In the genomic region with DNA sequence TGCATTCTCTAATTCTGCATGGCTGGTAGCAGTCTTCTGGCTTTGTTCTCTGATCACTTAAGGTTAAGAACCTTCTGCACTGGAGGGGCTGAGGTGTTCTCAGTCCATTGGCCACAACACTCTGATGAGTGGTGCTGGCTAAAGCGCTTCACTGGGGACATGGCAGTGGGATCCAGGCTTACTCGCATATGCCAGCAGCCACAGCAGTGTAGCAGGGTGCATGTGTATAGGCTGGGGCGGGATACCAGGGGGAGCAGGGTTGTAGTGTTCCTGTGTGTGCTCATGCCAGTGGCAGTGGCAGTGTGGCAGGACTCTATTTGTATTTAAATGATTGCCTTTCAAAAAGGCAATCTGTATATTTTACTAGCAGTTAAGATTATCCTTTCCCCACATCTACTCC, we compare ENCODE assay signal across 39 cellular contexts. TPM values are rescaled to one million over a fixed set of nuclear protein-coding genes. Genes with fewer than 3 reads are reported as not detected.
"Had no signal": no experiment of that assay in that cellular context is flagged by ENCODE, and none has a peak within 500 bp of the region (broad histone marks: within the 10 kb centered on the region; RNA-seq: fewer than 3 reads in every experiment).

No MANE protein-coding gene starts in this region.

- H3K36me3 Mint-ChIP-seq: activated CD8-positive, alpha-beta memory T cell treated with anti-CD3 and anti-CD28 coated beads, Interleukin-2, amount 10 ng/mL, durations not matched to agents 7 days and 5 days; activated naive CD4-positive, alpha-beta T cell treated with anti-CD3 and anti-CD28 coated beads, Interleukin-2, amount 10 ng/mL, durations not matched to agents 7 days and 5 days; activated naive CD8-positive, alpha-beta T cell treated with anti-CD3 and anti-CD28 coated beads, Interleukin-2, amount 10 ng/mL, durations not matched to agents 7 days and 5 days; brain; T-cell had no signal

- ATAC-seq: activated CD4-positive, alpha-beta T cell treated with anti-CD3 and anti-CD28 coated beads for 36 hours; activated CD4-positive, CD25-positive, alpha-beta regulatory T cell treated with anti-CD3 and anti-CD28 coated beads, Interleukin-2, amount 50 U/mL, for 24 hours; activated CD8-positive, alpha-beta memory T cell treated with anti-CD3 and anti-CD28 coated beads, Interleukin-2, amount 10 ng/mL, durations not matched to agents 7 days and 5 days; activated CD8-positive, alpha-beta T cell treated with anti-CD3 and anti-CD28 coated beads, Interleukin-2, amount 10 ng/mL, durations not matched to agents 7 days and 5 days; activated naive CD8-positive, alpha-beta T cell treated with anti-CD3 and anti-CD28 coated beads, Interleukin-2, amount 50 U/mL, for 24 hours; T-cell had no signal

- H3K9me3 Mint-ChIP-seq: activated CD4-positive, alpha-beta memory T cell treated with anti-CD3 and anti-CD28 coated beads, Interleukin-2, amount 10 ng/mL, durations not matched to agents 7 days and 5 days; activated naive CD4-positive, alpha-beta T cell treated with anti-CD3 and anti-CD28 coated beads, Interleukin-2, amount 10 ng/mL, durations not matched to agents 7 days and 5 days; activated naive CD8-positive, alpha-beta T cell treated with anti-CD3 and anti-CD28 coated beads, Interleukin-2, amount 10 ng/mL, durations not matched to agents 7 days and 5 days; activated T-cell treated with anti-CD3 and anti-CD28 coated beads, Interleukin-2, amount 50 U/mL, for 24 hours; activated T-helper 2 cell treated with anti-CD3 and anti-CD28 coated beads, Interferon-gamma antibody, Interleukin-2, Interleukin-4, amounts not matched to agents 10 μg/mL and 5 μg/mL and 100 μg/mL, durations not matched to agents 14 hours and 24 hours and 36 hours; central memory CD8-positive, alpha-beta T cell; T-helper 2 cell treated with Interferon-gamma antibody and Interleukin-4, amounts not matched to agents 5 μg/mL and 100 μg/mL, for 36 hours had no signal

- H3K27ac Mint-ChIP-seq: activated CD4-positive, alpha-beta memory T cell treated with anti-CD3 and anti-CD28 coated beads, Interleukin-2, amount 10 ng/mL, durations not matched to agents 7 days and 5 days; activated CD4-positive, alpha-beta T cell treated with anti-CD3 and anti-CD28 coated beads for 36 hours; activated CD4-positive, alpha-beta T cell treated with anti-CD3 and anti-CD28 coated beads, Interleukin-2, amount 10 ng/mL, durations not matched to agents 7 days and 5 days; activated CD8-positive, alpha-beta memory T cell treated with anti-CD3 and anti-CD28 coated beads, Interleukin-2, amount 10 ng/mL, durations not matched to agents 7 days and 5 days; activated CD8-positive, alpha-beta T cell treated with anti-CD3 and anti-CD28 coated beads, Interleukin-2, amount 10 ng/mL, durations not matched to agents 7 days and 5 days; activated naive CD4-positive, alpha-beta T cell treated with anti-CD3 and anti-CD28 coated beads, Interleukin-2, amount 10 ng/mL, durations not matched to agents 7 days and 5 days; activated naive CD4-positive, alpha-beta T cell treated with anti-CD3 and anti-CD28 coated beads, Interleukin-2, amount 50 U/mL, for 24 hours; activated naive CD8-positive, alpha-beta T cell; activated naive CD8-positive, alpha-beta T cell treated with anti-CD3 and anti-CD28 coated beads, Interleukin-2, amount 10 ng/mL, durations not matched to agents 7 days and 5 days; activated naive CD8-positive, alpha-beta T cell treated with anti-CD3 and anti-CD28 coated beads, Interleukin-2, amount 50 U/mL, for 24 hours; activated T-cell treated with anti-CD3 and anti-CD28 coated beads, Interleukin-2, amount 50 U/mL, for 24 hours; activated T-helper 2 cell treated with anti-CD3 and anti-CD28 coated beads, Interferon-gamma antibody, Interleukin-2, Interleukin-4, amounts not matched to agents 10 μg/mL and 5 μg/mL and 100 μg/mL, durations not matched to agents 14 hours and 24 hours and 36 hours; brain; T-cell; T-helper 2 cell treated with Interferon-gamma antibody and Interleukin-4, amounts not matched to agents 5 μg/mL and 100 μg/mL, for 36 hours had no signal

- H3K36me3 ChIP-seq: ascending aorta, cardiac muscle cell had no signal

- DNase-seq: activated CD4-positive, alpha-beta memory T cell treated with anti-CD3 and anti-CD28 coated beads, Interleukin-2, amount 10 ng/mL, durations not matched to agents 7 days and 5 days; activated CD4-positive, alpha-beta T cell treated with anti-CD3 and anti-CD28 coated beads for 1 hour; activated CD4-positive, alpha-beta T cell treated with anti-CD3 and anti-CD28 coated beads for 36 hours; activated CD4-positive, alpha-beta T cell treated with anti-CD3 and anti-CD28 coated beads for 48 hours; activated CD4-positive, alpha-beta T cell treated with anti-CD3 and anti-CD28 coated beads, Interleukin-2, amount 10 ng/mL, durations not matched to agents 7 days and 5 days; activated CD4-positive, alpha-beta T cell treated with anti-CD3 and anti-CD28 coated beads, Interleukin-2, amount 50 U/mL, for 48 hours; activated CD4-positive, CD25-positive, alpha-beta regulatory T cell; activated CD8-positive, alpha-beta memory T cell treated with anti-CD3 and anti-CD28 coated beads for 24 hours; activated CD8-positive, alpha-beta memory T cell treated with anti-CD3 and anti-CD28 coated beads, Interleukin-2, amount 10 ng/mL, durations not matched to agents 7 days and 5 days; activated CD8-positive, alpha-beta memory T cell treated with anti-CD3 and anti-CD28 coated beads, Interleukin-2, amount 50 U/mL, for 48 hours; activated CD8-positive, alpha-beta T cell treated with anti-CD3 and anti-CD28 coated beads, Interleukin-2, amount 10 ng/mL, durations not matched to agents 7 days and 5 days; activated effector memory CD4-positive, alpha-beta T cell treated with Interleukin-2 at 50 U/mL for 16 hours; activated gamma-delta T cell; activated naive CD4-positive, alpha-beta T cell treated with anti-CD3 and anti-CD28 coated beads, Interleukin-2, amount 10 ng/mL, durations not matched to agents 7 days and 5 days; activated naive CD4-positive, alpha-beta T cell treated with Interleukin-2 at 50 U/mL for 16 hours; activated naive CD8-positive, alpha-beta T cell treated with anti-CD3 and anti-CD28 coated beads, Interleukin-2, amount 10 ng/mL, durations not matched to agents 7 days and 5 days; activated naive CD8-positive, alpha-beta T cell treated with anti-CD3 and anti-CD28 coated beads, Interleukin-2, amount 50 U/mL, for 24 hours; activated T-cell treated with anti-CD3 and anti-CD28 coated beads, Interleukin-2, amount 50 U/mL, for 24 hours; activated T-cell treated with anti-CD3 and anti-CD28 coated beads, Interleukin-2, amount 50 U/mL, for 48 hours; amygdala; anterior cingulate cortex; caudate nucleus; cerebellar nuclear complex; T-cell; T-helper 2 cell; T-helper 9 cell had no signal

- H3K27ac ChIP-seq: ascending aorta, cardiac muscle cell, VCaP had no signal

- H3K4me3 Mint-ChIP-seq: activated CD4-positive, alpha-beta memory T cell treated with anti-CD3 and anti-CD28 coated beads, Interleukin-2, amount 10 ng/mL, durations not matched to agents 7 days and 5 days; activated CD4-positive, alpha-beta T cell treated with anti-CD3 and anti-CD28 coated beads for 36 hours; activated CD4-positive, alpha-beta T cell treated with anti-CD3 and anti-CD28 coated beads, Interleukin-2, amount 10 ng/mL, durations not matched to agents 7 days and 5 days; activated CD8-positive, alpha-beta memory T cell treated with anti-CD3 and anti-CD28 coated beads, Interleukin-2, amount 10 ng/mL, durations not matched to agents 7 days and 5 days; activated CD8-positive, alpha-beta T cell treated with anti-CD3 and anti-CD28 coated beads, Interleukin-2, amount 10 ng/mL, durations not matched to agents 7 days and 5 days; activated naive CD4-positive, alpha-beta T cell treated with anti-CD3 and anti-CD28 coated beads, Interleukin-2, amount 10 ng/mL, durations not matched to agents 7 days and 5 days; activated naive CD4-positive, alpha-beta T cell treated with anti-CD3 and anti-CD28 coated beads, Interleukin-2, amount 50 U/mL, for 24 hours; activated naive CD8-positive, alpha-beta T cell; activated naive CD8-positive, alpha-beta T cell treated with anti-CD3 and anti-CD28 coated beads, Interleukin-2, amount 10 ng/mL, durations not matched to agents 7 days and 5 days; activated naive CD8-positive, alpha-beta T cell treated with anti-CD3 and anti-CD28 coated beads, Interleukin-2, amount 50 U/mL, for 24 hours; activated T-cell treated with anti-CD3 and anti-CD28 coated beads, Interleukin-2, amount 50 U/mL, for 24 hours; brain; T-helper 2 cell treated with Interferon-gamma antibody and Interleukin-4, amounts not matched to agents 5 μg/mL and 100 μg/mL, for 36 hours had no signal

- H3K4me1 ChIP-seq: ascending aorta had no signal

- H3K4me1 Mint-ChIP-seq: brain had no signal

- H3K4me3 ChIP-seq: ascending aorta, cardiac muscle cell had no signal

- H3K9me3 ChIP-seq: ascending aorta had no signal

- H3K27me3 ChIP-seq: ascending aorta had no signal

RNA-seq across cellular contexts. Expression of a gene that starts 11.1 kb away (rescaled TPM):
- total RNA-seq: activated CD4-positive, alpha-beta memory T cell treated with anti-CD3 and anti-CD28 coated beads, Interleukin-2, amount 10 ng/mL, durations not matched to agents 7 days and 5 days; activated CD4-positive, alpha-beta T cell treated with anti-CD3 and anti-CD28 coated beads for 36 hours; activated CD4-positive, alpha-beta T cell treated with anti-CD3 and anti-CD28 coated beads, Interleukin-2, amount 10 ng/mL, durations not matched to agents 7 days and 5 days; activated CD8-positive, alpha-beta memory T cell treated with anti-CD3 and anti-CD28 coated beads, Interleukin-2, amount 10 ng/mL, durations not matched to agents 7 days and 5 days; activated CD8-positive, alpha-beta T cell treated with anti-CD3 and anti-CD28 coated beads, Interleukin-2, amount 10 ng/mL, durations not matched to agents 7 days and 5 days; activated naive CD8-positive, alpha-beta T cell treated with anti-CD3 and anti-CD28 coated beads, Interleukin-2, amount 10 ng/mL, durations not matched to agents 7 days and 5 days; activated T-helper 2 cell treated with anti-CD3 and anti-CD28 coated beads, Interferon-gamma antibody, Interleukin-2, Interleukin-4, amounts not matched to agents 10 μg/mL and 5 μg/mL and 100 μg/mL, durations not matched to agents 14 hours and 24 hours and 36 hours; bronchial epithelial cell; cardiac muscle cell; chondrocyte; T-cell; T-helper 1 cell treated with Interleukin-12 subunit alpha and Interleukin-12 subunit beta and Interleukin-4 antibody, amounts not matched to agents 30 ng/mL and 1 ng/mL, for 36 hours had no signal
- polyA plus RNA-seq: cardiac muscle cell had no signal
